24 cellular contexts compared by ENCODE assay signal in genomic region chr13:79919109-79919508, GRCh38.
"Had no signal": no experiment of that assay in that cellular context is flagged by ENCODE, and none has a peak within 500 bp of the region (broad histone marks: within the 10 kb centered on the region; RNA-seq: fewer than 3 reads in every experiment).

No MANE protein-coding gene starts in this region.

- H3K4me3 Mint-ChIP-seq: activated CD4-positive, alpha-beta T cell treated with anti-CD3 and anti-CD28 coated beads, Interleukin-2, amount 10 ng/mL, durations not matched to agents 7 days and 5 days; activated CD8-positive, alpha-beta T cell treated with anti-CD3 and anti-CD28 coated beads, Interleukin-2, amount 10 ng/mL, durations not matched to agents 7 days and 5 days; activated naive CD4-positive, alpha-beta T cell treated with anti-CD3 and anti-CD28 coated beads, Interleukin-2, amount 50 U/mL, for 24 hours; activated T-helper 1 cell treated with anti-CD3 and anti-CD28 coated beads, Interleukin-12 subunit alpha, Interleukin-12 subunit beta, Interleukin-2, Interleukin-4 antibody, amounts not matched to agents 30 ng/mL and 10 ng/mL and 1 ng/mL, durations not matched to agents 14 hours and 24 hours and 36 hours; immature natural killer cell; neural crest cell; stimulated activated naive CD8-positive, alpha-beta T cell treated with anti-CD3 and anti-CD28 coated beads, Interleukin-15, amount 100 ng/mL, for 72 hours; T-cell; T-helper 2 cell treated with Interferon-gamma antibody and Interleukin-4, amounts not matched to agents 5 μg/mL and 100 μg/mL, for 36 hours had no signal

- H3K4me3 ChIP-seq: body of pancreas, cardiac muscle cell, hepatocyte, left lung, tibial artery had no signal

- H3K4me1 Mint-ChIP-seq: activated CD4-positive, alpha-beta T cell treated with anti-CD3 and anti-CD28 coated beads, Interleukin-2, amount 10 ng/mL, durations not matched to agents 7 days and 5 days; activated naive CD4-positive, alpha-beta T cell treated with anti-CD3 and anti-CD28 coated beads, Interleukin-2, amount 50 U/mL, for 24 hours; immature natural killer cell; stimulated activated naive CD8-positive, alpha-beta T cell treated with anti-CD3 and anti-CD28 coated beads, Interleukin-15, amount 100 ng/mL, for 72 hours; T-cell had no signal

- H3K9me3 Mint-ChIP-seq: activated CD4-positive, alpha-beta T cell treated with anti-CD3 and anti-CD28 coated beads, Interleukin-2, amount 10 ng/mL, durations not matched to agents 7 days and 5 days; activated T-helper 1 cell treated with anti-CD3 and anti-CD28 coated beads, Interleukin-12 subunit alpha, Interleukin-12 subunit beta, Interleukin-2, Interleukin-4 antibody, amounts not matched to agents 30 ng/mL and 10 ng/mL and 1 ng/mL, durations not matched to agents 14 hours and 24 hours and 36 hours had no signal

- H3K4me1 ChIP-seq: body of pancreas, foreskin keratinocyte, left lung, tibial artery had no signal

- H3K27ac ChIP-seq: body of pancreas, cardiac muscle cell, epithelial cell of prostate, foreskin keratinocyte, hepatocyte, left lung, tibial artery, WERI-Rb-1 had no signal

- H3K36me3 Mint-ChIP-seq: activated naive CD4-positive, alpha-beta T cell treated with anti-CD3 and anti-CD28 coated beads, Interleukin-2, amount 50 U/mL, for 24 hours; immature natural killer cell; T-cell had no signal

- H3K79me2 ChIP-seq: hepatocyte had no signal

- H3K27me3 ChIP-seq: body of pancreas, cardiac muscle cell, foreskin keratinocyte, hepatocyte, left lung, tibial artery had no signal

- H3K27ac Mint-ChIP-seq: activated CD4-positive, alpha-beta T cell treated with anti-CD3 and anti-CD28 coated beads, Interleukin-2, amount 10 ng/mL, durations not matched to agents 7 days and 5 days; activated CD8-positive, alpha-beta T cell treated with anti-CD3 and anti-CD28 coated beads, Interleukin-2, amount 10 ng/mL, durations not matched to agents 7 days and 5 days; activated naive CD4-positive, alpha-beta T cell treated with anti-CD3 and anti-CD28 coated beads, Interleukin-2, amount 50 U/mL, for 24 hours; activated T-helper 1 cell treated with anti-CD3 and anti-CD28 coated beads, Interleukin-12 subunit alpha, Interleukin-12 subunit beta, Interleukin-2, Interleukin-4 antibody, amounts not matched to agents 30 ng/mL and 10 ng/mL and 1 ng/mL, durations not matched to agents 14 hours and 24 hours and 36 hours; immature natural killer cell; stimulated activated naive CD8-positive, alpha-beta T cell treated with anti-CD3 and anti-CD28 coated beads, Interleukin-15, amount 100 ng/mL, for 72 hours; T-cell; T-helper 2 cell treated with Interferon-gamma antibody and Interleukin-4, amounts not matched to agents 5 μg/mL and 100 μg/mL, for 36 hours had no signal

- H3K36me3 ChIP-seq: cardiac muscle cell, left lung, tibial artery, WERI-Rb-1 had no signal

- ATAC-seq: activated CD8-positive, alpha-beta T cell treated with anti-CD3 and anti-CD28 coated beads, Interleukin-2, amount 10 ng/mL, durations not matched to agents 7 days and 5 days; body of pancreas; left lung; stimulated activated naive CD8-positive, alpha-beta T cell treated with anti-CD3 and anti-CD28 coated beads, Interleukin-15, amount 100 ng/mL, for 72 hours; T-cell had no signal

- H3K27me3 Mint-ChIP-seq: activated CD4-positive, alpha-beta T cell treated with anti-CD3 and anti-CD28 coated beads, Interleukin-2, amount 10 ng/mL, durations not matched to agents 7 days and 5 days; activated naive CD4-positive, alpha-beta T cell treated with anti-CD3 and anti-CD28 coated beads, Interleukin-2, amount 50 U/mL, for 24 hours; stimulated activated naive CD8-positive, alpha-beta T cell treated with anti-CD3 and anti-CD28 coated beads, Interleukin-15, amount 100 ng/mL, for 72 hours; T-cell had no signal

- H2AFZ ChIP-seq: hepatocyte had no signal

- DNase-seq: activated CD4-positive, alpha-beta T cell treated with anti-CD3 and anti-CD28 coated beads, Interleukin-2, amount 10 ng/mL, durations not matched to agents 7 days and 5 days; activated CD4-positive, CD25-positive, alpha-beta regulatory T cell treated with anti-CD3 and anti-CD28 coated beads, Interleukin-2, amount 50 U/mL, for 72 hours; activated CD8-positive, alpha-beta T cell treated with anti-CD3 and anti-CD28 coated beads, Interleukin-2, amount 10 ng/mL, durations not matched to agents 7 days and 5 days; activated gamma-delta T cell treated with Interleukin-2 at 50 U/mL for 16 hours; anterior cingulate cortex; body of pancreas; foreskin keratinocyte; immature natural killer cell; kidney glomerular epithelial cell; left lung; mammary epithelial cell; retina; stimulated activated CD4-positive, alpha-beta T cell treated with anti-CD3 and anti-CD28 coated beads, Interleukin-1b, Interleukin-23, amount 100 ng/mL, for 48 hours; stimulated activated naive CD8-positive, alpha-beta T cell treated with anti-CD3 and anti-CD28 coated beads, Interleukin-15, amount 100 ng/mL, for 72 hours; T-cell; tibial artery had no signal

- H3K4me2 ChIP-seq: hepatocyte had no signal

- H3K9me3 ChIP-seq: body of pancreas had no signal
